In genomic region chr11:124751741-124752470, GRCh38 we compare ENCODE assay signal across 15 cellular contexts. TPM values are rescaled to one million over a fixed set of nuclear protein-coding genes. Genes with fewer than 3 reads are reported as not detected.
DNase-seq lines count a peak whose midpoint lies in the region; ATAC-seq, FAIRE-seq and TF ChIP-seq lines count a peak whose summit lies in the region.
"Had no signal": no experiment of that assay in that cellular context is flagged by ENCODE, and none has a peak within 500 bp of the region (broad histone marks: within the 10 kb centered on the region; RNA-seq: fewer than 3 reads in every experiment).

TSS of gene VSIG2 (minus strand) at chr11:124752255. CDS start at chr11:124752137, 118 bp downstream.

- peak; percentile 52 for DNase-seq in DMS53 (lab: John Stamatoyannopoulos, UW)
- no peak for DNase-seq in DMS53 treated with DMSO at 0.1 percent for 48 hours (lab: John Stamatoyannopoulos, UW; ENCODE audit: unreplicated experiment)
- DNase-seq in activated CD8-positive, alpha-beta T cell treated with anti-CD3 and anti-CD28 coated beads, Interleukin-2, amount 10 ng/mL, durations not matched to agents 7 days and 5 days = no peak
- peak; percentile 71 for DNase-seq in kidney
- DNase-seq in NCI-H1092 (lab: John Stamatoyannopoulos, UW) = no peak
- DNase-seq in inferior parietal cortex (ENCODE audit: extremely low spot score) = no peak
- DNase-seq: activated CD4-positive, alpha-beta T cell treated with anti-CD3 and anti-CD28 coated beads for 36 hours; OCI-M1; psoas muscle; SW 1271 had no signal

- H3K9me3 ChIP-seq in kidney (ENCODE audit: control insufficient read depth in 1 of 2, low read length in 2 of 2) = no peaks in the 10 kb centered on the region
- H3K9me3 ChIP-seq: psoas muscle had no signal

- H3K9ac ChIP-seq in kidney (ENCODE audit: low read length in 2 of 2) = no peak within 1 kb of the TSS
- H3K9ac ChIP-seq in rectal smooth muscle tissue (ENCODE audit: low read length) = peak within 1 kb of the TSS; percentile 12

- no peak for ATAC-seq in activated CD8-positive, alpha-beta T cell treated with anti-CD3 and anti-CD28 coated beads, Interleukin-2, amount 10 ng/mL, durations not matched to agents 7 days and 5 days
- no peak for ATAC-seq in GM21367 (IDR thresholded peaks at IDR 0.05; ENCODE audit: unreplicated experiment)
- ATAC-seq: activated CD4-positive, alpha-beta T cell treated with anti-CD3 and anti-CD28 coated beads for 36 hours; psoas muscle had no signal

- intact Hi-C loops in kidney (cut with DNase I) = no loop called here

- no peaks in the 10 kb centered on the region for H3K9me3 Mint-ChIP-seq in activated CD8-positive, alpha-beta T cell treated with anti-CD3 and anti-CD28 coated beads, Interleukin-2, amount 10 ng/mL, durations not matched to agents 7 days and 5 days (ENCODE audit: insufficient read depth)

- FAIRE-seq in kidney (lab: Jason Lieb, UNC) = no peak
- FAIRE-seq: colon had no signal

- peak within 1 kb of the TSS; percentile 67 for H3K27ac Mint-ChIP-seq in activated CD8-positive, alpha-beta T cell treated with anti-CD3 and anti-CD28 coated beads, Interleukin-2, amount 10 ng/mL, durations not matched to agents 7 days and 5 days
- H3K27ac Mint-ChIP-seq: activated CD4-positive, alpha-beta T cell treated with anti-CD3 and anti-CD28 coated beads for 36 hours had no signal

- H3K4me3 Mint-ChIP-seq in activated CD8-positive, alpha-beta T cell treated with anti-CD3 and anti-CD28 coated beads, Interleukin-2, amount 10 ng/mL, durations not matched to agents 7 days and 5 days = peak within 1 kb of the TSS; percentile 25
- H3K4me3 Mint-ChIP-seq: activated CD4-positive, alpha-beta T cell treated with anti-CD3 and anti-CD28 coated beads for 36 hours had no signal

- peaks cover 0 to 3% of the 10 kb centered on the region in 2 donors for H3K36me3 ChIP-seq in kidney (ENCODE audit: control insufficient read depth in 1 of 2, insufficient read depth in 2 of 2, low read length in 2 of 2)
- no peaks in the 10 kb centered on the region for H3K36me3 ChIP-seq in rectal smooth muscle tissue (ENCODE audit: control insufficient read depth, insufficient read depth, low read length)

- H3K4me1 ChIP-seq in kidney (ENCODE audit: control insufficient read depth in 1 of 2, insufficient read depth in 1 of 2, low read depth in 1 of 2, low read length in 2 of 2) = peaks cover 0 to 13% of the 10 kb centered on the region in 2 donors
- no peaks in the 10 kb centered on the region for H3K4me1 ChIP-seq in rectal smooth muscle tissue (ENCODE audit: control insufficient read depth, insufficient read depth, low read length)

- H3K4me3 ChIP-seq in kidney (ENCODE audit: low read length in 2 of 2) (no peak within 1 kb of the TSS), rectal smooth muscle tissue (ENCODE audit: low read length) (peak within 1 kb of the TSS; percentile 54)
- H3K4me3 ChIP-seq: psoas muscle had no signal

- no peak for TF ChIP-seq CTCF in kidney (IDR thresholded peaks at IDR 0.05; ENCODE audit: borderline replicate concordance, extremely low read depth, insufficient read depth)

- no peaks in the 10 kb centered on the region for H3K36me3 Mint-ChIP-seq in activated CD8-positive, alpha-beta T cell treated with anti-CD3 and anti-CD28 coated beads, Interleukin-2, amount 10 ng/mL, durations not matched to agents 7 days and 5 days (ENCODE audit: low read depth)

- CTCF ChIA-PET in activated CD8-positive, alpha-beta T cell treated with anti-CD3 and anti-CD28 coated beads, Interleukin-2, amount 10 ng/mL, durations not matched to agents 7 days and 5 days (lab: Charles Lee) = interaction anchor here (0.9 to 4.3 kb wide), 5 partner anchors 12 to 107 kb away, joined by 3 to 26 read pairs (median 3); partner anchors contain the start of gene ESAM

- POLR2A ChIA-PET in activated CD8-positive, alpha-beta T cell treated with anti-CD3 and anti-CD28 coated beads, Interleukin-2, amount 10 ng/mL, durations not matched to agents 7 days and 5 days (lab: Charles Lee) = interaction anchor here (0.6 kb wide), 2 partner anchors 77 to 129 kb away, joined by 3 read pairs; partner anchors contain the start of gene TBRG1

- peaks cover 4% of the 10 kb centered on the region for H3K27me3 ChIP-seq in rectal smooth muscle tissue (ENCODE audit: control insufficient read depth, insufficient read depth, low read length)

- H3K27ac ChIP-seq in kidney (ENCODE audit: low read depth in 2 of 2, low read length in 2 of 2) = no peak within 1 kb of the TSS
- H3K27ac ChIP-seq in rectal smooth muscle tissue (ENCODE audit: low read depth, low read length) = no peak within 1 kb of the TSS
- H3K27ac ChIP-seq: 22Rv1, psoas muscle had no signal

- peaks cover 18% of the 10 kb centered on the region for H3K27me3 Mint-ChIP-seq in activated CD8-positive, alpha-beta T cell treated with anti-CD3 and anti-CD28 coated beads, Interleukin-2, amount 10 ng/mL, durations not matched to agents 7 days and 5 days (ENCODE audit: low read depth)

- H3K4me1 Mint-ChIP-seq in activated CD8-positive, alpha-beta T cell treated with anti-CD3 and anti-CD28 coated beads, Interleukin-2, amount 10 ng/mL, durations not matched to agents 7 days and 5 days (ENCODE audit: low read depth) = peaks cover 29% of the 10 kb centered on the region

RNA-seq across cellular contexts. Expression of gene VSIG2, which starts in this region (rescaled TPM):
- total RNA-seq in activated CD8-positive, alpha-beta T cell treated with anti-CD3 and anti-CD28 coated beads, Interleukin-2, amount 10 ng/mL, durations not matched to agents 7 days and 5 days = not detected
- 3.9 TPM for total RNA-seq in kidney
- polyA plus RNA-seq in kidney (ENCODE audit: insufficient read depth, low read depth, low replicate concordance) = 11.7 TPM
- total RNA-seq: activated CD4-positive, alpha-beta T cell treated with anti-CD3 and anti-CD28 coated beads for 36 hours; M059J had no signal

Comparison
In these comparisons a context has a peak if more than half of its experiments do, and no peak if none do; other contexts are left out.
1. DNase-seq: peak in DMS53 (single experiment) and kidney (single experiment); none in DMS53 treated with DMSO at 0.1 percent for 48 hours (single experiment), activated CD8-positive, alpha-beta T cell treated with anti-CD3 and anti-CD28 coated beads, Interleukin-2, amount 10 ng/mL, durations not matched to agents 7 days and 5 days (single experiment), NCI-H1092 (single experiment) and inferior parietal cortex (single experiment).